In genomic region chr5:131607903-131608540, GRCh38 we compare ENCODE assay signal across 23 cellular contexts. TPM values are rescaled to one million over a fixed set of nuclear protein-coding genes. Genes with fewer than 3 reads are reported as not detected.
DNase-seq lines count a peak whose midpoint lies in the region; ATAC-seq and TF ChIP-seq lines count a peak whose summit lies in the region.
"Had no signal": no experiment of that assay in that cellular context is flagged by ENCODE, and none has a peak within 500 bp of the region (broad histone marks: within the 10 kb centered on the region; RNA-seq: fewer than 3 reads in every experiment).

No MANE protein-coding gene starts in this region.

- CTCF ChIA-PET in WTC11 (lab: Charles Lee) = no interaction called here

- peak overlapping the region; percentile 15 to 71 for H3K27ac ChIP-seq in thoracic aorta
- no peak overlapping the region for H3K27ac ChIP-seq in esophagus squamous epithelium
- H3K27ac ChIP-seq: A549, heart right ventricle, HL-60, SK-N-MC had no signal

- H3K27ac Mint-ChIP-seq in activated naive CD8-positive, alpha-beta T cell = peak overlapping the region; percentile 31
- no peak overlapping the region for H3K27ac Mint-ChIP-seq in activated naive CD8-positive, alpha-beta T cell treated with anti-CD3 and anti-CD28 coated beads for 36 hours
- peak overlapping the region; percentile 8 for H3K27ac Mint-ChIP-seq in WTC11
- H3K27ac Mint-ChIP-seq: activated CD4-positive, alpha-beta T cell treated with anti-CD3 and anti-CD28 coated beads, Interleukin-2, amount 10 ng/mL, durations not matched to agents 7 days and 5 days had no signal

- H3K36me3 ChIP-seq in thoracic aorta (no peaks in the 10 kb centered on the region), esophagus squamous epithelium (peaks cover 0 to 2% (median 0%) of the 10 kb centered on the region in 3 donors)

- DNase-seq in activated naive CD8-positive, alpha-beta T cell treated with anti-CD3 and anti-CD28 coated beads for 36 hours = no peak
- DNase-seq in WTC11 (ENCODE audit: low spot score) (no peak), fibroblast of pulmonary artery (ENCODE audit: low read depth) (peak; percentile 57), thoracic aorta (ENCODE audit: low spot score) (no peak), esophagus squamous epithelium (lab: John Stamatoyannopoulos, UW) (no peak), left colon (no peak), NOMO-1 (lab: John Stamatoyannopoulos, UW; ENCODE audit: unreplicated experiment in 2 of 2) (no peak)
- DNase-seq: activated CD4-positive, alpha-beta T cell treated with anti-CD3 and anti-CD28 coated beads, Interleukin-2, amount 10 ng/mL, durations not matched to agents 7 days and 5 days; activated CD8-positive, alpha-beta memory T cell treated with anti-CD3 and anti-CD28 coated beads, Interleukin-2, amount 50 U/mL, for 48 hours; activated effector memory CD4-positive, alpha-beta T cell treated with Interleukin-2 at 50 U/mL for 16 hours; foreskin fibroblast; heart right ventricle; naive B cell; NCI-H1092 treated with DMSO at 0.1 percent for 48 hours; NCI-H2029 treated with DMSO at 0.1 percent for 48 hours; NCI-H748 treated with DMSO at 0.1 percent for 48 hours; small intestine had no signal

- ATAC-seq in WTC11 (no peak), thoracic aorta (ENCODE audit: insufficient number of reproducible peaks, low FRiP score, low read depth) (no peak), left colon (no peak)
- ATAC-seq: A549, HCT116, heart right ventricle, left lobe of liver had no signal

- H3K27me3 ChIP-seq in thoracic aorta (replicated peaks; ENCODE audit: insufficient read depth) = no peaks in the 10 kb centered on the region
- no peaks in the 10 kb centered on the region for H3K27me3 ChIP-seq in esophagus squamous epithelium
- H3K27me3 ChIP-seq: heart right ventricle had no signal

- WGBS in esophagus squamous epithelium, 2 donors = 66 to 68% methylated on average over 4 of the region's 4 CpGs

- no peaks in the 10 kb centered on the region for H3K9me3 Mint-ChIP-seq in activated naive CD8-positive, alpha-beta T cell (ENCODE audit: low read depth)
- H3K9me3 Mint-ChIP-seq in activated naive CD8-positive, alpha-beta T cell treated with anti-CD3 and anti-CD28 coated beads for 36 hours = no peaks in the 10 kb centered on the region
- H3K9me3 Mint-ChIP-seq in WTC11 = no peaks in the 10 kb centered on the region
- H3K9me3 Mint-ChIP-seq: naive B cell had no signal

- peaks cover 26 to 39% of the 10 kb centered on the region in 2 donors for H3K4me1 ChIP-seq in thoracic aorta (ENCODE audit: control insufficient read depth in 1 of 2, low read depth in 2 of 2)
- peaks cover 0 to 12% (median 0%) of the 10 kb centered on the region in 3 donors for H3K4me1 ChIP-seq in esophagus squamous epithelium

- no peaks in the 10 kb centered on the region for H3K27me3 Mint-ChIP-seq in activated naive CD8-positive, alpha-beta T cell
- no peaks in the 10 kb centered on the region for H3K27me3 Mint-ChIP-seq in activated naive CD8-positive, alpha-beta T cell treated with anti-CD3 and anti-CD28 coated beads for 36 hours
- no peaks in the 10 kb centered on the region for H3K27me3 Mint-ChIP-seq in WTC11 (ENCODE audit: low read depth)
- H3K27me3 Mint-ChIP-seq: activated CD4-positive, alpha-beta T cell treated with anti-CD3 and anti-CD28 coated beads, Interleukin-2, amount 10 ng/mL, durations not matched to agents 7 days and 5 days; naive B cell had no signal

- POLR2A ChIA-PET in WTC11 (lab: Charles Lee) = no interaction called here

- H3K9me3 ChIP-seq in thoracic aorta (no peaks in the 10 kb centered on the region), esophagus squamous epithelium (no peaks in the 10 kb centered on the region)
- H3K9me3 ChIP-seq: A549, heart right ventricle had no signal

- intact Hi-C loops in esophagus squamous epithelium (cut with DNase I) (no loop called here), left colon (cut with DNase I, micrococcal nuclease) (no loop called here)

- H3K4me3 ChIP-seq in fibroblast of pulmonary artery (replicated peaks; ENCODE audit: low read depth, low read length) (no peak overlapping the region), thoracic aorta (no peak overlapping the region), esophagus squamous epithelium (no peak overlapping the region)
- H3K4me3 ChIP-seq: A549, heart right ventricle, SK-N-MC had no signal

- H3K36me3 Mint-ChIP-seq in activated naive CD8-positive, alpha-beta T cell = peaks cover 6% of the 10 kb centered on the region
- H3K36me3 Mint-ChIP-seq in activated naive CD8-positive, alpha-beta T cell treated with anti-CD3 and anti-CD28 coated beads for 36 hours = peaks cover 25% of the 10 kb centered on the region
- H3K36me3 Mint-ChIP-seq in WTC11 = peaks cover 3% of the 10 kb centered on the region; the same call in 1 of the 2 replicates

- H3K4me3 Mint-ChIP-seq in activated naive CD8-positive, alpha-beta T cell = peak overlapping the region; percentile 39
- H3K4me3 Mint-ChIP-seq in activated naive CD8-positive, alpha-beta T cell treated with anti-CD3 and anti-CD28 coated beads for 36 hours = no peak overlapping the region
- no peak overlapping the region for H3K4me3 Mint-ChIP-seq in WTC11
- H3K4me3 Mint-ChIP-seq: activated CD4-positive, alpha-beta T cell treated with anti-CD3 and anti-CD28 coated beads, Interleukin-2, amount 10 ng/mL, durations not matched to agents 7 days and 5 days had no signal

- no peak for TF ChIP-seq POLR2A in esophagus squamous epithelium (IDR thresholded peaks at IDR 0.05)

- H3K4me1 Mint-ChIP-seq in activated naive CD8-positive, alpha-beta T cell (ENCODE audit: low read depth) = peaks cover 62% of the 10 kb centered on the region
- peaks cover 47% of the 10 kb centered on the region for H3K4me1 Mint-ChIP-seq in activated naive CD8-positive, alpha-beta T cell treated with anti-CD3 and anti-CD28 coated beads for 36 hours
- H3K4me1 Mint-ChIP-seq in WTC11 = peaks cover 29% of the 10 kb centered on the region

- TF ChIP-seq CTCF in WTC11 (IDR thresholded peaks at IDR 0.05) = no peak
- TF ChIP-seq CTCF in fibroblast of pulmonary artery (IDR thresholded peaks at IDR 0.05; ENCODE audit: low read length, missing control alignments) = no peak
- TF ChIP-seq CTCF in thoracic aorta (IDR thresholded peaks at IDR 0.05) = no peak
- TF ChIP-seq CTCF in esophagus squamous epithelium (IDR thresholded peaks at IDR 0.05) = no peak

TF ChIP-seq in WTC11, 78 proteins besides CTCF, POLR2A, EP300 and RAD21 (continues in another document):
- TF ChIP-seq GABPB1 (CRISPR knock-in tag; IDR thresholded peaks at IDR 0.05) (no peak), NR2C2 (CRISPR knock-in tag; IDR thresholded peaks at IDR 0.05) (no peak), HMGXB4 (CRISPR knock-in tag; IDR thresholded peaks at IDR 0.05) (no peak), ZBTB43 (CRISPR knock-in tag; IDR thresholded peaks at IDR 0.05) (no peak), EMX1 (CRISPR knock-in tag; IDR thresholded peaks at IDR 0.05) (no peak), NFE2L1 (CRISPR knock-in tag; IDR thresholded peaks at IDR 0.05) (no peak), ZNF281 (CRISPR knock-in tag; IDR thresholded peaks at IDR 0.05) (no peak), FOXK1 (CRISPR knock-in tag; IDR thresholded peaks at IDR 0.05) (no peak), SOX15 (CRISPR knock-in tag; IDR thresholded peaks at IDR 0.05) (no peak)

RNA-seq across cellular contexts. Expression of gene RAPGEF6, which starts 27.0 kb away (rescaled TPM):
- 10 to 100 TPM; 25.7 to 26.0 TPM for total RNA-seq in activated naive CD8-positive, alpha-beta T cell treated with anti-CD3 and anti-CD28 coated beads for 36 hours
- 18.0 to 19.5 TPM (median 18.1 TPM) in 3 replicates for total RNA-seq in WTC11 (2021)
- 10 to 100 TPM; 16.5 to 50.0 TPM for total RNA-seq in thoracic aorta
- 10 to 100 TPM; 10.2 to 26.5 (median 13.7) TPM for total RNA-seq in esophagus squamous epithelium
- 10 to 100 TPM; 18.4 to 18.8 TPM for total RNA-seq in left colon

Comparison
In these comparisons a context has a peak if more than half of its experiments do, and no peak if none do; other contexts are left out.
1. H3K27ac ChIP-seq: peak in thoracic aorta (2 of 2); none in esophagus squamous epithelium (0 of 4).